1 cellular context compared by ENCODE assay signal in genomic region chr14:100816286-100816949, GRCh38.
TF ChIP-seq lines count a peak whose summit lies in the region.

No MANE protein-coding gene starts in this region.

TF ChIP-seq in HepG2, 621 proteins besides CTCF, POLR2A, EP300 and RAD21 (continued from another document and continues in another):
- TF ChIP-seq ZFP91 (CRISPR knock-in tag; IDR thresholded peaks at IDR 0.05; ENCODE audit: borderline replicate concordance) (peak; percentile 22), NR2F2 (IDR thresholded peaks at IDR 0.05; ENCODE audit: borderline replicate concordance, low read depth) (peak; percentile 74; the same call in 1 of the 2 replicates), TMF1 (CRISPR knock-in tag; IDR thresholded peaks at IDR 0.05; ENCODE audit: low read depth) (0 out of 2 replicates have a peak, but pooled peaks have one; percentile 44), MED1 (CRISPR knock-in tag; IDR thresholded peaks at IDR 0.05) (peak; percentile 73), ZKSCAN8 (CRISPR knock-in tag; IDR thresholded peaks at IDR 0.05; ENCODE audit: borderline replicate concordance) (peak; percentile 71; the same call in 1 of the 2 replicates), JUN (CRISPR knock-in tag; IDR thresholded peaks at IDR 0.05) (no peak), NR2F1 (CRISPR knock-in tag; IDR thresholded peaks at IDR 0.05) (peak; percentile 17 to 83; a peak in 3 of 4 replicates), RERE (CRISPR knock-in tag; IDR thresholded peaks at IDR 0.05; ENCODE audit: low read depth) (peak; percentile 83), ZFP1 (CRISPR knock-in tag; IDR thresholded peaks at IDR 0.05) (peak; percentile 39; the same call in 1 of the 2 replicates), NCOR1 (IDR thresholded peaks at IDR 0.05; ENCODE audit: borderline replicate concordance, low read length) (peak; percentile 58; the same call in 1 of the 2 replicates), TFAP4 (IDR thresholded peaks at IDR 0.05; ENCODE audit: borderline replicate concordance, low read depth) (peak; percentile 51; the same call in 1 of the 2 replicates), PHF5A (CRISPR knock-in tag; IDR thresholded peaks at IDR 0.05; ENCODE audit: low read depth, unreplicated experiment) (peak; percentile 9), JUND (CRISPR knock-in tag; IDR thresholded peaks at IDR 0.05) (peak; percentile 62; the same call in 1 of the 2 replicates), ZNF136 (CRISPR knock-in tag; IDR thresholded peaks at IDR 0.05; ENCODE audit: low read depth) (no peak), ZNF564 (CRISPR knock-in tag; IDR thresholded peaks at IDR 0.05) (0 out of 2 replicates have a peak, but pooled peaks have one; percentile 14), SIX1 (CRISPR knock-in tag; IDR thresholded peaks at IDR 0.05; ENCODE audit: borderline replicate concordance) (0 out of 2 replicates have a peak, but pooled peaks have one; percentile 12), ZNF770 (CRISPR knock-in tag; IDR thresholded peaks at IDR 0.05) (peak; percentile 82), POLR2G (IDR thresholded peaks at IDR 0.05; ENCODE audit: low read depth, low read length) (peak; percentile 58), ZNF18 (CRISPR knock-in tag; IDR thresholded peaks at IDR 0.05; ENCODE audit: insufficient replicate concordance) (peak; percentile 78), THAP11 (CRISPR knock-in tag; IDR thresholded peaks at IDR 0.05) (peak; percentile 7; the same call in 1 of the 2 replicates), SALL1 (CRISPR knock-in tag; IDR thresholded peaks at IDR 0.05) (peak; percentile 48; the same call in 1 of the 2 replicates), FOXA3 (CRISPR knock-in tag; IDR thresholded peaks at IDR 0.05) (peak; percentile 64), SNRNP70 (IDR thresholded peaks at IDR 0.05; ENCODE audit: low read depth, low read length) (no peak), ZNF614 (CRISPR knock-in tag; IDR thresholded peaks at IDR 0.05; ENCODE audit: borderline replicate concordance) (0 out of 2 replicates have a peak, but pooled peaks have one; percentile 7), KDM3A (CRISPR knock-in tag; IDR thresholded peaks at IDR 0.05; ENCODE audit: low read depth) (no peak; the same call in 1 of the 2 replicates), KAT2B (IDR thresholded peaks at IDR 0.05; ENCODE audit: borderline replicate concordance, low read depth, low read length) (no peak), CHD4 (IDR thresholded peaks at IDR 0.05; ENCODE audit: borderline replicate concordance, low read length) (0 out of 2 replicates have a peak, but pooled peaks have one; percentile 33), FOSL2 (CRISPR knock-in tag; IDR thresholded peaks at IDR 0.05) (peak; percentile 28; the same call in 1 of the 2 replicates), ATF7 (IDR thresholded peaks at IDR 0.05) (no peak), ATF7 (CRISPR knock-in tag; IDR thresholded peaks at IDR 0.05) (no peak), HNF4G (IDR thresholded peaks at IDR 0.05; ENCODE audit: borderline replicate concordance, low read depth, low read length) (peak; percentile 95), HNF4G (CRISPR knock-in tag; IDR thresholded peaks at IDR 0.05; ENCODE audit: borderline replicate concordance, low read depth) (peak; percentile 85), ARNT2 (CRISPR knock-in tag; IDR thresholded peaks at IDR 0.05; ENCODE audit: low read depth) (peak; percentile 3; the same call in 1 of the 2 replicates), ZBTB43 (CRISPR knock-in tag; conservative IDR thresholded peaks at IDR 0.05) (0 out of 2 replicates have a peak, but pooled peaks have one; percentile 20), HES4 (CRISPR knock-in tag; IDR thresholded peaks at IDR 0.05; ENCODE audit: borderline replicate concordance) (0 out of 2 replicates have a peak, but pooled peaks have one; percentile 45), ZNF264 (CRISPR knock-in tag; IDR thresholded peaks at IDR 0.05) (peak; percentile 37; the same call in 1 of the 2 replicates), ZNF629 (CRISPR knock-in tag; conservative IDR thresholded peaks at IDR 0.05) (0 out of 2 replicates have a peak, but pooled peaks have one; percentile 41), SIX4 (CRISPR knock-in tag; IDR thresholded peaks at IDR 0.05) (peak; percentile 22; the same call in 1 of the 2 replicates), NCOA2 (CRISPR knock-in tag; IDR thresholded peaks at IDR 0.05) (peak; percentile 76), KDM4B (CRISPR knock-in tag; IDR thresholded peaks at IDR 0.05) (no peak), GPBP1L1 (CRISPR knock-in tag; IDR thresholded peaks at IDR 0.05) (no peak), ZNF644 (CRISPR knock-in tag; IDR thresholded peaks at IDR 0.05; ENCODE audit: low read depth) (0 out of 2 replicates have a peak, but pooled peaks have one; percentile 50), BRD4 (CRISPR knock-in tag; IDR thresholded peaks at IDR 0.05) (0 out of 2 replicates have a peak, but pooled peaks have one; percentile 33), FOXO1 (CRISPR knock-in tag; IDR thresholded peaks at IDR 0.05) (peak; percentile 61; the same call in 1 of the 2 replicates), HMG20A (CRISPR knock-in tag; IDR thresholded peaks at IDR 0.05; ENCODE audit: borderline replicate concordance) (peak; percentile 65; the same call in 1 of the 2 replicates), POLR2AphosphoS5 (IDR thresholded peaks at IDR 0.05; ENCODE audit: low read depth, low read length) (peak; percentile 74), ZNF772 (CRISPR knock-in tag; IDR thresholded peaks at IDR 0.05) (peak; percentile 75), MXI1 (IDR thresholded peaks at IDR 0.05; ENCODE audit: borderline replicate concordance, low read depth, low read length) (peak; percentile 45; the same call in 1 of the 3 replicates), ZHX1 (CRISPR knock-in tag; IDR thresholded peaks at IDR 0.05; ENCODE audit: low read depth) (no peak), ZNF543 (CRISPR knock-in tag; IDR thresholded peaks at IDR 0.05) (no peak)
